ENCODE assay signal across 9 cellular contexts in the genomic region with DNA sequence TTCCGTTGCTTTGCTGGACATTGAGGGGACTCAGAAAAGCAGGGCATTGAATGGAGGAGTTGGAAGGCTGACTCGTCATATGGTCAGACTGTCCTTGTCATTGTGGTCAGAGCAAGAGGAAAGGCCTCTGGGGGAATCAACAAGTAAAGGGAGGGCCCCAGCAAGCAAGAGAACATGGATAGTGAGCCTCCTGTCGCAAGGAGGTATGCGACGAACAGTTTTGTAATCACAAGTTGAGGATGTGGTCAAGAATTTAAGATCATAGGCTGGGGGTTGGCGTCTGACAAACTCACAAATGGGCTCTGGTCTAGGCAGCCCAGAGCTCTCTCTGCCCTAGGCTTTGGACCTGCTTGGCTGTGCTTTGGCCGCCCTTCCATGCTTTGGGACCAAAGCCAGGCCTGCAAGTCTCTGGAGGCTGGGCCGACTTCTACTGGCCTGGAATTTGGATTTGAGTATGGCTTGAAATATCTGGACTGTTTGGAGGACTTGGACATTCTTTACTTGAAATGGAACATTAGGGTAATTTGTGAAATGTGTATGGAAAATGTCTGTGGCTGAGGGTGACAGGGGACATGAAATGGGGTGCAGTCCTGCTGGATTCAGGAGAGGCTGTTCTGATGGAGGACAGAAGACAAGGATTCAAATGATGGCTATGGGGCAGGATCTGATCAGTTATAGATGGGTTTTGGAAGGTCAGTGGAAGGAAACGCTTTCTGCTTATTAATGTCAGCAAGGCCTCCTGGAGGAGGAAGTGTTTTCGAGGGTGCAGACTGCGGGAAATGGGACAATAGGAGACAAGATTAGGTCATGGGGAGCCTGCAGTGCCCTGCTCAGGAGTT. TPM values are rescaled to one million over a fixed set of nuclear protein-coding genes. Genes with fewer than 3 reads are reported as not detected.
DNase-seq lines count a peak whose midpoint lies in the region; ATAC-seq, FAIRE-seq and TF ChIP-seq lines count a peak whose summit lies in the region.
"Had no signal": no experiment of that assay in that cellular context is flagged by ENCODE, and none has a peak within 500 bp of the region (broad histone marks: within the 10 kb centered on the region; RNA-seq: fewer than 3 reads in every experiment).

No MANE protein-coding gene starts in this region.

- no peak; a peak in 1 of 4 replicates for TF ChIP-seq EP300 in GM12878 (IDR thresholded peaks at IDR 0.05; ENCODE audit: borderline replicate concordance in 1 of 2, control insufficient read depth in 1 of 2, low read depth in 2 of 2, low read length in 2 of 2)

- no peaks in the 10 kb centered on the region for H3K9me3 Mint-ChIP-seq in IgD-negative memory B cell

- H3K4me3 Mint-ChIP-seq in IgD-negative memory B cell, result peak overlapping the region in 3 of 4 donors; percentile 78 to 88 (median 86)

- dilution Hi-C loops in keratinocyte (cut with MboI; ENCODE audit: extremely low pct_ligation_motif_present, low sequenced_read_pairs), result no loop called here

- RAD21 ChIA-PET in GM12878 (lab: Charles Lee; ENCODE audit: unreplicated experiment), result interaction anchor here (0.8 to 10.2 kb wide), 6 partner anchors 10 to 138 kb away, joined by 3 to 143 read pairs (median 6); no protein-coding TSS in a partner anchor

- CTCF ChIA-PET in GM12878 (lab: Yijun Ruan, JAX), result interaction anchor here (0.7 to 8.4 kb wide), 18 partner anchors 10 to 218 kb away, joined by 3 to 132 read pairs (median 6); partner anchors contain the start of gene RBM22

- peaks cover 42 to 48% (median 45%) of the 10 kb centered on the region in 3 donors for H3K4me1 Mint-ChIP-seq in IgD-negative memory B cell

- H3K36me3 ChIP-seq in GM12878 (ENCODE audit: control insufficient read depth in 2 of 2, insufficient read depth in 2 of 2, low read length in 1 of 2) (peaks cover 0 to 4% of the 10 kb centered on the region in 2 experiments; a peak in 2 of 4 replicates), keratinocyte (ENCODE audit: control insufficient read depth in 2 of 2, extremely low read depth in 1 of 2, insufficient read depth in 2 of 2, low read length in 2 of 2) (peaks cover 0 to 2% of the 10 kb centered on the region in 2 experiments), stomach smooth muscle (ENCODE audit: control insufficient read depth in 2 of 2, insufficient read depth in 2 of 2, low read length in 2 of 2) (peaks cover 2 to 3% of the 10 kb centered on the region in 2 donors)

- peaks cover 6% of the 10 kb centered on the region for H3K9me1 ChIP-seq in keratinocyte (ENCODE audit: control insufficient read depth, extremely low read depth, insufficient read depth, low read length)

- no peak for TF ChIP-seq RAD21 in GM12878 (IDR thresholded peaks at IDR 0.05; ENCODE audit: insufficient read depth, low read depth, low read length)

- FAIRE-seq in GM12878 (lab: Jason Lieb, UNC), result no peak
- no peak for FAIRE-seq in keratinocyte (lab: Jason Lieb, UNC)
- FAIRE-seq: bronchial epithelial cell had no signal

- H3K27me3 Mint-ChIP-seq in IgD-negative memory B cell, result no peaks in the 10 kb centered on the region

- H3K4me1 ChIP-seq in GM12878 (ENCODE audit: control insufficient read depth, insufficient read depth, low read length) (peaks cover 47% of the 10 kb centered on the region), keratinocyte (ENCODE audit: control insufficient read depth, extremely low read depth, insufficient read depth, low read length) (peaks cover 68% of the 10 kb centered on the region), stomach smooth muscle (ENCODE audit: control insufficient read depth, insufficient read depth, low read length) (peaks cover 67% of the 10 kb centered on the region)

- H3K4me3 ChIP-seq in GM12878 (peak overlapping the region; percentile 88; the same call in 1 of the 2 replicates), keratinocyte (ENCODE audit: control insufficient read depth in 2 of 3, extremely low read depth in 1 of 3, insufficient read depth in 2 of 3, low read depth in 1 of 3, low read length in 3 of 3) (peak overlapping the region in 2 of 3 experiments; percentile 69 to 78), stomach smooth muscle (ENCODE audit: low read length in 2 of 2) (peak overlapping the region; percentile 65 to 84)

- no peak for TF ChIP-seq CTCF in GM12878 (IDR thresholded peaks at IDR 0.05 in 2 of 3, conservative IDR thresholded peaks at IDR 0.05 in 1 of 3; ENCODE audit: control insufficient read depth in 2 of 3, extremely low read depth in 1 of 3, insufficient read depth in 1 of 3, low read depth in 3 of 3, low read length in 3 of 3)
- no peak for TF ChIP-seq CTCF in keratinocyte (optimal IDR thresholded peaks at IDR 0.05 in 1 of 3, IDR thresholded peaks at IDR 0.05 in 1 of 3, conservative IDR thresholded peaks at IDR 0.05 in 1 of 3; ENCODE audit: extremely low read depth in 1 of 3, insufficient read depth in 2 of 3, low read length in 3 of 3)

- SMC1A ChIA-PET in GM12878 (lab: Charles Lee; ENCODE audit: uncharacterized antibody, unreplicated experiment), result interaction anchor here (0.8 to 6.5 kb wide), 13 partner anchors 10 to 135 kb away, joined by 3 to 65 read pairs (median 6); no protein-coding TSS in a partner anchor

- peak overlapping the region; percentile 79 to 97 (median 90) for H3K27ac Mint-ChIP-seq in IgD-negative memory B cell

- POLR2A ChIA-PET in GM12878 (lab: Charles Lee), result interaction anchor here (0.7 to 2.6 kb wide), 6 partner anchors 9 to 76 kb away, joined by 3 to 25 read pairs (median 6); partner anchors contain the start of gene CD74

- no peaks in the 10 kb centered on the region for H3K36me3 Mint-ChIP-seq in IgD-negative memory B cell

- TF ChIP-seq POLR2A in GM12878 (IDR thresholded peaks at IDR 0.05; ENCODE audit: low read depth, low read length), result no peak

- H2AFZ ChIP-seq in GM12878 (ENCODE audit: control insufficient read depth, low read depth, low read length), result no peak overlapping the region
- no peak overlapping the region for H2AFZ ChIP-seq in keratinocyte (ENCODE audit: control insufficient read depth, low read length)

- in situ Hi-C loops in GM12878 (cut with MboI), result no loop called here

- intact Hi-C loops in GM12878 (cut with micrococcal nuclease; ENCODE audit: unreplicated experiment), result loop anchor here (1.0 to 10.0 kb wide), 3 partner anchors 10 to 296 kb away; no protein-coding TSS in a partner anchor

- WGBS in GM12878 (ENCODE audit: insufficient coverage, insufficient replicate concordance, low lambda C conversion rate, missing lambda C conversion rate), result 84% methylated on average over 11 of the region's 11 CpGs

- H3K79me2 ChIP-seq in GM12878 (ENCODE audit: control insufficient read depth, insufficient read depth, low read length) (peaks cover 61% of the 10 kb centered on the region), keratinocyte (ENCODE audit: control insufficient read depth, insufficient read depth, low read length) (peaks cover 58% of the 10 kb centered on the region)

- DNase-seq in GM12878 (ENCODE audit: low read depth, low spot score) (no peak), keratinocyte (ENCODE audit: low read depth, low spot score) (no peak), NCI-H774 (lab: John Stamatoyannopoulos, UW) (no peak)
- no peak for DNase-seq in activated effector memory CD4-positive, alpha-beta T cell treated with anti-CD3 and anti-CD28 coated beads, Interleukin-2, amount 50 U/mL, for 16 hours
- no peak for DNase-seq in activated T-cell treated with anti-CD3 and anti-CD28 coated beads, Interleukin-2, amount 50 U/mL, for 48 hours

- peak overlapping the region; percentile 88 for H3K4me2 ChIP-seq in GM12878 (ENCODE audit: control insufficient read depth, insufficient read depth)
- peak overlapping the region; percentile 54 for H3K4me2 ChIP-seq in keratinocyte (ENCODE audit: control insufficient read depth, extremely low read depth, insufficient read depth, low read depth, low read length)

- no TSS peak for BruUV-seq in GM12878 (replicated peaks; lab: Mats Ljungman, UMichigan)

- no peaks in the 10 kb centered on the region for H3K27me3 ChIP-seq in GM12878 (replicated peaks in 1 of 2; ENCODE audit: control insufficient read depth in 2 of 2, insufficient read depth in 2 of 2, low read length in 1 of 2)
- no peaks in the 10 kb centered on the region for H3K27me3 ChIP-seq in keratinocyte (ENCODE audit: control insufficient read depth, extremely low read depth, insufficient read depth, low read length)
- no peaks in the 10 kb centered on the region for H3K27me3 ChIP-seq in stomach smooth muscle (ENCODE audit: control insufficient read depth in 1 of 2, insufficient read depth in 2 of 2, low read length in 2 of 2)

- H4K20me1 ChIP-seq in GM12878 (ENCODE audit: control insufficient read depth, insufficient read depth) (no peaks in the 10 kb centered on the region), keratinocyte (ENCODE audit: control insufficient read depth, extremely low read depth, insufficient read depth, low read length) (no peaks in the 10 kb centered on the region)

- H3K9ac ChIP-seq in GM12878 (ENCODE audit: control insufficient read depth, insufficient read depth, low read length) (peak overlapping the region; percentile 39; the same call in 1 of the 2 replicates), keratinocyte (ENCODE audit: control insufficient read depth, extremely low read depth, insufficient read depth, low read length) (peak overlapping the region; percentile 87), stomach smooth muscle (ENCODE audit: low read length in 2 of 2) (peak overlapping the region; percentile 51 to 89)

- H3K27ac ChIP-seq in GM12878 (ENCODE audit: control insufficient read depth, insufficient read depth), result peak overlapping the region; percentile 72
- peak overlapping the region; percentile 5 for H3K27ac ChIP-seq in keratinocyte (ENCODE audit: control insufficient read depth, insufficient read depth, low read length)
- peak overlapping the region; percentile 82 for H3K27ac ChIP-seq in stomach smooth muscle (ENCODE audit: low read length)

- ATAC-seq in GM12878 (peak; percentile 2), HG02970 (IDR thresholded peaks at IDR 0.05; ENCODE audit: low FRiP score, unreplicated experiment) (no peak)

- H3K9me3 ChIP-seq in GM12878 (replicated peaks; ENCODE audit: control insufficient read depth, insufficient read depth, low read length) (no peaks in the 10 kb centered on the region), keratinocyte (ENCODE audit: control insufficient read depth, low read depth, low read length) (no peaks in the 10 kb centered on the region), stomach smooth muscle (ENCODE audit: control insufficient read depth in 2 of 2, low read length in 2 of 2) (no peaks in the 10 kb centered on the region)

RNA-seq across cellular contexts. Expression of gene NDST1, which starts 19.2 kb away (rescaled TPM):
- polyA plus RNA-seq in IgD-negative memory B cell (3.1 TPM), GM12878 (2011; rRNA removed) (8.1 and 15.0 TPM in 2 replicates), GM12878 (2014; fragmentation: Illumina TruSeq; extraction: Trizol) (12.3 and 17.3 TPM in 2 replicates), GM12878 (2014; fragmentation: Nextera tagmentation; extraction: Ambion mirVana) (under 1 TPM; 0.20 to 0.31 TPM), GM12878 (2014; rRNA removed) (17.6 and 32.3 TPM in 2 replicates), GM12878 (2016; fragmentation: Nextera tagmentation; extraction: Ambion mirVana) (10 to 100 TPM in 1 of 2 experiments, 1 to 10 TPM in 1; 5.3 to 10.9 TPM), keratinocyte (24.9 to 43.5 TPM (median 36.2 TPM) in 3 replicates)
- total RNA-seq in GM12878 (2013; cell fraction: nucleolus; rRNA removed), result 78.0 and 78.6 TPM in 2 replicates
- total RNA-seq in GM12878 (2014; rRNA removed) (15.4 and 16.7 TPM in 2 replicates), GM12878 (2014; rRNA removed; fragmentation: Illumina TruSeq; extraction: Trizol) (8.4 and 10.1 TPM in 2 replicates), GM12878 (2021) (47.9 and 53.5 TPM in 2 replicates)
- 9.4 TPM for polyA plus RNA-seq in GM12878 (2011; ENCODE audit: low read depth)
- polyA plus RNA-seq in GM12878 (2011; cell fraction: cytosol; rRNA removed), result 17.8 and 19.2 TPM in 2 replicates
- polyA plus RNA-seq in GM12878 (2011; cell fraction: nucleus; rRNA removed), result 38.6 and 41.7 TPM in 2 replicates
- polyA plus RNA-seq in GM12878 (2012), result 11.6 and 11.8 TPM in 2 replicates
- 28.4 and 33.3 TPM in 2 replicates for polyA minus RNA-seq in GM12878 (2011; rRNA and poly(A)+ RNA removed)
- 11.8 and 12.6 TPM in 2 replicates for polyA minus RNA-seq in GM12878 (2011; cell fraction: cytosol; rRNA and poly(A)+ RNA removed)
- 15.1 and 27.3 TPM in 2 replicates for polyA minus RNA-seq in GM12878 (2011; cell fraction: nucleus; rRNA and poly(A)+ RNA removed)
- 8.3 TPM for polyA plus RNA-seq in keratinocyte (2011; ENCODE audit: low read depth)
- 31.9 and 37.2 TPM in 2 replicates for polyA plus RNA-seq in keratinocyte (2011; cell fraction: cytosol; rRNA removed)
- polyA plus RNA-seq in keratinocyte (2011; cell fraction: nucleus; rRNA removed), result 106 and 123 TPM in 2 replicates
- 21.8 and 60.7 TPM in 2 replicates for polyA plus RNA-seq in keratinocyte (2012; ENCODE audit: low replicate concordance)
- polyA minus RNA-seq in keratinocyte, result 60.2 to 180 TPM (median 69.9 TPM) in 3 replicates
- polyA minus RNA-seq in keratinocyte (2011; cell fraction: cytosol; rRNA and poly(A)+ RNA removed), result 62.7 TPM
- polyA minus RNA-seq in keratinocyte (2011; cell fraction: nucleus; rRNA and poly(A)+ RNA removed), result 122 and 151 TPM in 2 replicates

RNA-seq across cellular contexts. Expression of gene RPS14, which starts 39.2 kb away (rescaled TPM):
- polyA plus RNA-seq in IgD-negative memory B cell (7,694 TPM), GM12878 (2011; rRNA removed) (3,820 and 3,850 TPM in 2 replicates), GM12878 (2014; fragmentation: Illumina TruSeq; extraction: Trizol) (3,219 and 4,047 TPM in 2 replicates), GM12878 (2014; fragmentation: Nextera tagmentation; extraction: Ambion mirVana) (1,000 to 10,000 TPM; 2,295 to 2,356 TPM), GM12878 (2014; rRNA removed) (3,649 and 3,781 TPM in 2 replicates), GM12878 (2016; fragmentation: Nextera tagmentation; extraction: Ambion mirVana) (1,000 to 10,000 TPM; 2,318 to 2,319 TPM), keratinocyte (3,540 to 4,624 TPM (median 3,588 TPM) in 3 replicates)
- 281 and 294 TPM in 2 replicates for total RNA-seq in GM12878 (2013; cell fraction: nucleolus; rRNA removed)
- total RNA-seq in GM12878 (2014; rRNA removed) (3,103 and 3,139 TPM in 2 replicates), GM12878 (2014; rRNA removed; fragmentation: Illumina TruSeq; extraction: Trizol) (2,472 and 2,596 TPM in 2 replicates), GM12878 (2021) (3,369 and 3,514 TPM in 2 replicates)
- polyA plus RNA-seq in GM12878 (2011; ENCODE audit: low read depth), result 9,466 TPM
- 6,340 and 8,149 TPM in 2 replicates for polyA plus RNA-seq in GM12878 (2011; cell fraction: cytosol; rRNA removed)
- 1,312 and 1,697 TPM in 2 replicates for polyA plus RNA-seq in GM12878 (2011; cell fraction: nucleus; rRNA removed)
- polyA plus RNA-seq in GM12878 (2012), result 4,574 and 5,154 TPM in 2 replicates
- polyA minus RNA-seq in GM12878 (2011; rRNA and poly(A)+ RNA removed), result 1,451 and 1,695 TPM in 2 replicates
- 359 and 410 TPM in 2 replicates for polyA minus RNA-seq in GM12878 (2011; cell fraction: cytosol; rRNA and poly(A)+ RNA removed)
- polyA minus RNA-seq in GM12878 (2011; cell fraction: nucleus; rRNA and poly(A)+ RNA removed), result 135 and 152 TPM in 2 replicates
- polyA plus RNA-seq in keratinocyte (2011; ENCODE audit: low read depth), result 630 TPM
- 6,466 and 6,976 TPM in 2 replicates for polyA plus RNA-seq in keratinocyte (2011; cell fraction: cytosol; rRNA removed)
- polyA plus RNA-seq in keratinocyte (2011; cell fraction: nucleus; rRNA removed), result 1,255 and 1,377 TPM in 2 replicates
- polyA plus RNA-seq in keratinocyte (2012; ENCODE audit: low replicate concordance), result 2,935 and 4,321 TPM in 2 replicates
- 778 to 1,315 TPM (median 1,196 TPM) in 3 replicates for polyA minus RNA-seq in keratinocyte
- polyA minus RNA-seq in keratinocyte (2011; cell fraction: cytosol; rRNA and poly(A)+ RNA removed), result 781 TPM
- 129 and 187 TPM in 2 replicates for polyA minus RNA-seq in keratinocyte (2011; cell fraction: nucleus; rRNA and poly(A)+ RNA removed)

Comparison
In these comparisons a context has a peak if more than half of its experiments do, and no peak if none do; other contexts are left out.
1. H3K27ac ChIP-seq: peak in every context shown above with its lines; median percentile 82 in stomach smooth muscle; 72 in GM12878; 5 in keratinocyte.